Comparison of ENCODE assay signal across 1 cellular context in genomic region chr13:111005364-111005763, GRCh38.
TF ChIP-seq lines count a peak whose summit lies in the region.

No MANE protein-coding gene starts in this region.

TF ChIP-seq in liver, 16 proteins besides CTCF, POLR2A, EP300 and RAD21 (continued from another document):
- no peak for TF ChIP-seq TAF1 (conservative IDR thresholded peaks at IDR 0.05)
- no peak for TF ChIP-seq REST (IDR thresholded peaks at IDR 0.05)
- no peak for TF ChIP-seq FOXA1 (IDR thresholded peaks at IDR 0.05)
- TF ChIP-seq, protein P1, sequence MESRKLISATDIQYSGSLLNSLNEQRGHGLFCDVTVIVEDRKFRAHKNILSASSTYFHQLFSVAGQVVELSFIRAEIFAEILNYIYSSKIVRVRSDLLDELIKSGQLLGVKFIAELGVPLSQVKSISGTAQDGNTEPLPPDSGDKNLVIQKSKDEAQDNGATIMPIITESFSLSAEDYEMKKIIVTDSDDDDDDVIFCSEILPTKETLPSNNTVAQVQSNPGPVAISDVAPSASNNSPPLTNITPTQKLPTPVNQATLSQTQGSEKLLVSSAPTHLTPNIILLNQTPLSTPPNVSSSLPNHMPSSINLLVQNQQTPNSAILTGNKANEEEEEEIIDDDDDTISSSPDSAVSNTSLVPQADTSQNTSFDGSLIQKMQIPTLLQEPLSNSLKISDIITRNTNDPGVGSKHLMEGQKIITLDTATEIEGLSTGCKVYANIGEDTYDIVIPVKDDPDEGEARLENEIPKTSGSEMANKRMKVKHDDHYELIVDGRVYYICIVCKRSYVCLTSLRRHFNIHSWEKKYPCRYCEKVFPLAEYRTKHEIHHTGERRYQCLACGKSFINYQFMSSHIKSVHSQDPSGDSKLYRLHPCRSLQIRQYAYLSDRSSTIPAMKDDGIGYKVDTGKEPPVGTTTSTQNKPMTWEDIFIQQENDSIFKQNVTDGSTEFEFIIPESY (IDR thresholded peaks at IDR 0.05): no peak
- no peak for TF ChIP-seq RXRA (IDR thresholded peaks at IDR 0.05)
